In the genomic region with DNA sequence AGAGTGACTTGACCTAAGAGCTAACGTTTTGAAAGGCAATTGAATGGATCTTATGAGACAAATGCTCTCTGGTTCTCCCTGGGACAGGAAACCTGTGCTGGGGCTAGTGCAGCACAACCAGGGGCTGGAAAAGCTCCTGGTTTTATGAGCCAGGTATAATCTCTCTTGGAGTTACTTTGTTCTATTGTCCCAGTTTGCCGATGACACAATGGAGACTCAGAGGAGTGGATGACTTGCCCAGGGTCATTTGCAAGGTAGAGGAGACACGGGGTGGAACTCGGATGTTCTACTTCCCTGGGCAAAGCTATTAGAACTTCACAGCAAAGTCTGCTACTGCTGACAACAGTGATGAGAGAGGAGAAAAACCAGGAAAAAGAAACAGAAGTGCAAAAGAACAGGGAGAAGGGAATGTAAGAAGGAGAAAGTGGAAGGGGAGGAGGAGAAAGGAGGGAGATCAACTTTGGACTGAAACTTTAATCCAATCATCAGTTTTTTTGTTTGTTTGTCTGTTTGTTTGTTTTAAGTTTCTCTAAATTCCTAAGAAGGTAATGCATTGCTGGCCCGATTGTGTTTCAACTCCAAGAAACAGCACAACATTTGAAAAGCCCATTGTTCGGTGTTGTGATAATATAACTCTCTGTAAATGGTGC, we compare ENCODE assay signal across 19 cellular contexts. TPM values are rescaled to one million over a fixed set of nuclear protein-coding genes. Genes with fewer than 3 reads are reported as not detected.
DNase-seq lines count a peak whose midpoint lies in the region; ATAC-seq, FAIRE-seq and TF ChIP-seq lines count a peak whose summit lies in the region.
"Had no signal": no experiment of that assay in that cellular context is flagged by ENCODE, and none has a peak within 500 bp of the region (broad histone marks: within the 10 kb centered on the region; RNA-seq: fewer than 3 reads in every experiment).

No MANE protein-coding gene starts in this region.

- POLR2A ChIA-PET in HepG2 (lab: Yijun Ruan, JAX) = no interaction called here

- H3K4me1 ChIP-seq in HepG2 (ENCODE audit: insufficient read depth, low read length) (peaks cover 17% of the 10 kb centered on the region), right lobe of liver (no peaks in the 10 kb centered on the region), neuron (ENCODE audit: insufficient read depth, low read length) (peaks cover 20% of the 10 kb centered on the region)
- H3K4me1 ChIP-seq: parathyroid adenoma had no signal

- no peak for DNase-seq in HepG2 (ENCODE audit: low spot score)
- no peak for DNase-seq in right lobe of liver
- DNase-seq in activated naive CD4-positive, alpha-beta T cell (lab: John Stamatoyannopoulos, UW) = no peak
- DNase-seq in stimulated activated naive CD4-positive, alpha-beta T cell (lab: John Stamatoyannopoulos, UW) = no peak
- no peak for DNase-seq in NCI-H446 (lab: John Stamatoyannopoulos, UW)
- DNase-seq: activated CD4-positive, alpha-beta T cell treated with anti-CD3 and anti-CD28 coated beads, Interleukin-2, amount 10 ng/mL, durations not matched to agents 24 days and 14 days; activated naive CD4-positive, alpha-beta T cell treated with anti-CD3 and anti-CD28 coated beads, Interleukin-2, amount 10 ng/mL, durations not matched to agents 7 days and 5 days; CD4-positive, alpha-beta T cell; small intestine; SW 1271; transverse colon had no signal

- TF ChIP-seq EP300 in HepG2 (IDR thresholded peaks at IDR 0.05; ENCODE audit: low read depth in 2 of 2, low read length in 2 of 2) = no peak
- TF ChIP-seq EP300 in HepG2 (CRISPR knock-in tag; IDR thresholded peaks at IDR 0.05; ENCODE audit: borderline replicate concordance) = no peak

- H3K4me2 ChIP-seq in HepG2 (ENCODE audit: low read depth, low read length) = peak overlapping the region; percentile 54

- in situ Hi-C loops in HepG2 (cut with HindIII; ENCODE audit: extremely low pct_ligation_motif_present, low pct_unique_long_range_greater_than_20kb) = no loop called here

- 8% methylated on average over 6 of the region's 6 CpGs for WGBS in HepG2 (ENCODE audit: low lambda C conversion rate)
- 53% methylated on average over 5 of the region's 6 CpGs for WGBS in right lobe of liver (ENCODE audit: insufficient coverage, low coverage, low lambda C conversion rate, missing lambda C conversion rate)

- BruUV-seq in HepG2 (replicated peaks; lab: Mats Ljungman, UMichigan) = no TSS peak

- TF ChIP-seq POLR2A in HepG2 (IDR thresholded peaks at IDR 0.05; ENCODE audit: insufficient read depth in 1 of 2, low read depth in 2 of 2, low read length in 2 of 2) (no peak), right lobe of liver (IDR thresholded peaks at IDR 0.05) (no peak)

- no peaks in the 10 kb centered on the region for H4K20me1 ChIP-seq in HepG2 (ENCODE audit: insufficient read depth, low read length)

- H3K79me2 ChIP-seq in HepG2 (ENCODE audit: insufficient read depth, low read length) = no peaks in the 10 kb centered on the region
- H3K79me2 ChIP-seq: parathyroid adenoma had no signal

- TF ChIP-seq RAD21 in HepG2 (CRISPR knock-in tag; IDR thresholded peaks at IDR 0.05) = no peak

- peak overlapping the region in 1 of 3 experiments; percentile 9; a peak in 1 of 6 replicates for H3K4me3 ChIP-seq in HepG2 (replicated peaks in 1 of 3; ENCODE audit: insufficient read depth in 1 of 3, low read depth in 2 of 3, low read length in 3 of 3)
- no peak overlapping the region for H3K4me3 ChIP-seq in right lobe of liver
- H3K4me3 ChIP-seq in neuron (ENCODE audit: low read length) = no peak overlapping the region
- H3K4me3 ChIP-seq: transverse colon had no signal

- no peak for TF ChIP-seq CTCF in HepG2 (CRISPR knock-in tag; IDR thresholded peaks at IDR 0.05)
- no peak for TF ChIP-seq CTCF in right lobe of liver (IDR thresholded peaks at IDR 0.05)

- ATAC-seq in HepG2 (no peak), right lobe of liver (no peak), esophagus mucosa (peak; percentile 56), GM21529 (IDR thresholded peaks at IDR 0.05; ENCODE audit: unreplicated experiment) (no peak)

- peaks cover 0 to 4% of the 10 kb centered on the region in 2 experiments; a peak in 1 of 5 replicates for H3K27me3 ChIP-seq in HepG2 (ENCODE audit: control insufficient read depth in 1 of 2, insufficient read depth in 2 of 2, low read length in 2 of 2)
- H3K27me3 ChIP-seq in right lobe of liver = no peaks in the 10 kb centered on the region
- H3K27me3 ChIP-seq in neuron (ENCODE audit: insufficient read depth, low read length) = no peaks in the 10 kb centered on the region
- H3K27me3 ChIP-seq: transverse colon had no signal

- no peaks in the 10 kb centered on the region for H3K36me3 ChIP-seq in HepG2 (replicated peaks in 1 of 2; ENCODE audit: control insufficient read depth in 1 of 2, insufficient read depth in 2 of 2, low read length in 2 of 2)
- H3K36me3 ChIP-seq in right lobe of liver = no peaks in the 10 kb centered on the region
- H3K36me3 ChIP-seq in neuron (ENCODE audit: insufficient read depth, low read length) = no peaks in the 10 kb centered on the region
- H3K36me3 ChIP-seq: transverse colon had no signal

- CTCF ChIA-PET in HepG2 (lab: Yijun Ruan, JAX; ENCODE audit: low intra/inter-chr PET ratio, low total read pairs) = no interaction called here

- intact Hi-C loops in HepG2 (cut with micrococcal nuclease; ENCODE audit: unreplicated experiment) = no loop called here
- intact Hi-C loops in right lobe of liver (cut with DNase I) = no loop called here

- H3K27ac ChIP-seq in HepG2 (ENCODE audit: extremely low read length, insufficient read depth, low read length) (no peak overlapping the region), right lobe of liver (no peak overlapping the region)
- H3K27ac ChIP-seq: parathyroid adenoma had no signal

- H3K9me3 ChIP-seq in HepG2 (ENCODE audit: low read length) (no peaks in the 10 kb centered on the region), right lobe of liver (no peaks in the 10 kb centered on the region), neuron (ENCODE audit: low read length) (no peaks in the 10 kb centered on the region)
- H3K9me3 ChIP-seq: transverse colon had no signal

- H3K9ac ChIP-seq in HepG2 (ENCODE audit: insufficient read depth, low read depth, low read length) = no peak overlapping the region
- H3K9ac ChIP-seq: parathyroid adenoma had no signal

- H2AFZ ChIP-seq in HepG2 (ENCODE audit: low read length) (no peak overlapping the region), neuron (ENCODE audit: low read depth, low read length) (peak overlapping the region; percentile 13)
- H2AFZ ChIP-seq: parathyroid adenoma had no signal

- no peak for FAIRE-seq in HepG2 (lab: Jason Lieb, UNC)
- FAIRE-seq: A204.1, GM18507, kidney, small intestine, TTC549 had no signal

RNA-seq across cellular contexts. Expression of a gene that starts 7.4 kb away (rescaled TPM):
- total RNA-seq in HepG2 (2016; rRNA removed; fragmentation: Illumina TruSeq; extraction: Trizol) = 126 and 307 TPM in 2 replicates
- 56.0 and 58.2 TPM in 2 replicates for total RNA-seq in HepG2 (2016; cell fraction: cytosol; rRNA removed; fragmentation: Illumina TruSeq; extraction: Trizol; ENCODE audit: low read depth)
- total RNA-seq in HepG2 (2016; cell fraction: insoluble cytoplasmic fraction; rRNA removed; fragmentation: Illumina TruSeq; extraction: Trizol) = 125 and 311 TPM in 2 replicates
- 102 and 113 TPM in 2 replicates for total RNA-seq in HepG2 (2016; cell fraction: membrane; rRNA removed; fragmentation: Illumina TruSeq; extraction: Trizol)
- 251 and 294 TPM in 2 replicates for total RNA-seq in HepG2 (2016; cell fraction: nucleus; rRNA removed; fragmentation: Illumina TruSeq; extraction: Trizol)
- 294 and 436 TPM in 2 replicates for polyA plus RNA-seq in HepG2 (2011; rRNA removed)
- 396 and 404 TPM in 2 replicates for polyA plus RNA-seq in HepG2 (2011; cell fraction: cytosol; rRNA removed)
- polyA plus RNA-seq in HepG2 (2011; cell fraction: nucleus; rRNA removed) = 430 and 447 TPM in 2 replicates
- 349 and 423 TPM in 2 replicates for polyA plus RNA-seq in HepG2 (2012)
- polyA plus RNA-seq in HepG2 (2016; cell fraction: cytosol; fragmentation: Illumina TruSeq; extraction: Trizol; ENCODE audit: low read depth) = 57.9 and 60.7 TPM in 2 replicates
- 115 and 123 TPM in 2 replicates for polyA plus RNA-seq in HepG2 (2016; cell fraction: insoluble cytoplasmic fraction; fragmentation: Illumina TruSeq; extraction: Trizol; ENCODE audit: low read depth)
- 77.0 and 92.1 TPM in 2 replicates for polyA plus RNA-seq in HepG2 (2016; cell fraction: membrane; fragmentation: Illumina TruSeq; extraction: Trizol; ENCODE audit: low read depth)
- 379 and 400 TPM in 2 replicates for polyA plus RNA-seq in HepG2 (2016; cell fraction: nucleus; fragmentation: Illumina TruSeq; extraction: Trizol; ENCODE audit: insufficient read depth, low read depth)
- polyA minus RNA-seq in HepG2 (2011; rRNA and poly(A)+ RNA removed; ENCODE audit: low replicate concordance) = 66.7 and 379 TPM in 2 replicates
- 132 and 185 TPM in 2 replicates for polyA minus RNA-seq in HepG2 (2011; cell fraction: cytosol; rRNA and poly(A)+ RNA removed)
- polyA minus RNA-seq in HepG2 (2011; cell fraction: nucleus; rRNA and poly(A)+ RNA removed) = 122 and 168 TPM in 2 replicates
- 10 to 100 TPM; 23.1 to 96.9 (median 38.8) TPM for total RNA-seq in right lobe of liver
- total RNA-seq in esophagus mucosa = 270 TPM

RNA-seq across cellular contexts. Expression of a gene that starts 58.9 kb away (rescaled TPM):
- total RNA-seq in HepG2 (2016; rRNA removed; fragmentation: Illumina TruSeq; extraction: Trizol) (19.3 and 42.2 TPM in 2 replicates), right lobe of liver (10 to 100 TPM; 29.0 to 65.1 (median 53.5) TPM), esophagus mucosa (87.2 TPM)
- 2.8 and 4.0 TPM in 2 replicates for total RNA-seq in HepG2 (2016; cell fraction: cytosol; rRNA removed; fragmentation: Illumina TruSeq; extraction: Trizol; ENCODE audit: low read depth)
- 18.4 and 42.0 TPM in 2 replicates for total RNA-seq in HepG2 (2016; cell fraction: insoluble cytoplasmic fraction; rRNA removed; fragmentation: Illumina TruSeq; extraction: Trizol)
- total RNA-seq in HepG2 (2016; cell fraction: membrane; rRNA removed; fragmentation: Illumina TruSeq; extraction: Trizol) = 18.7 and 20.5 TPM in 2 replicates
- total RNA-seq in HepG2 (2016; cell fraction: nucleus; rRNA removed; fragmentation: Illumina TruSeq; extraction: Trizol) = 24.4 and 28.8 TPM in 2 replicates
- 15.3 and 17.4 TPM in 2 replicates for polyA plus RNA-seq in HepG2 (2011; rRNA removed)
- 6.4 and 13.9 TPM in 2 replicates for polyA plus RNA-seq in HepG2 (2011; cell fraction: cytosol; rRNA removed)
- 9.5 and 11.9 TPM in 2 replicates for polyA plus RNA-seq in HepG2 (2011; cell fraction: nucleus; rRNA removed)
- polyA plus RNA-seq in HepG2 (2012) = 31.9 and 33.9 TPM in 2 replicates
- polyA plus RNA-seq in HepG2 (2016; cell fraction: cytosol; fragmentation: Illumina TruSeq; extraction: Trizol; ENCODE audit: low read depth) = 2.7 and 2.8 TPM in 2 replicates
- 58.3 and 63.3 TPM in 2 replicates for polyA plus RNA-seq in HepG2 (2016; cell fraction: insoluble cytoplasmic fraction; fragmentation: Illumina TruSeq; extraction: Trizol; ENCODE audit: low read depth)
- 12.2 and 12.7 TPM in 2 replicates for polyA plus RNA-seq in HepG2 (2016; cell fraction: membrane; fragmentation: Illumina TruSeq; extraction: Trizol; ENCODE audit: low read depth)
- 39.9 TPM in 2 replicates for polyA plus RNA-seq in HepG2 (2016; cell fraction: nucleus; fragmentation: Illumina TruSeq; extraction: Trizol; ENCODE audit: insufficient read depth, low read depth)
- 8.0 and 11.9 TPM in 2 replicates for polyA minus RNA-seq in HepG2 (2011; rRNA and poly(A)+ RNA removed; ENCODE audit: low replicate concordance)
- 14.1 and 21.2 TPM in 2 replicates for polyA minus RNA-seq in HepG2 (2011; cell fraction: cytosol; rRNA and poly(A)+ RNA removed)
- 18.9 and 25.6 TPM in 2 replicates for polyA minus RNA-seq in HepG2 (2011; cell fraction: nucleus; rRNA and poly(A)+ RNA removed)
